ENCODE assay signal across 27 cellular contexts in genomic region chr6:145082359-145082758, GRCh38.
"Had no signal": no experiment of that assay in that cellular context is flagged by ENCODE, and none has a peak within 500 bp of the region (broad histone marks: within the 10 kb centered on the region; RNA-seq: fewer than 3 reads in every experiment).

No MANE protein-coding gene starts in this region.

- H3K4me1 ChIP-seq: stomach, suprapubic skin, testis, thyroid gland, tibial artery, tibial nerve, transverse colon, upper lobe of left lung, upper lobe of right lung, uterus, vagina had no signal

- H3K27ac ChIP-seq: stomach, suprapubic skin, testis, thoracic aorta, thyroid gland, tibial artery, tibial nerve, transverse colon, upper lobe of left lung, upper lobe of right lung, uterus, vagina had no signal

- H3K27me3 ChIP-seq: stomach, suprapubic skin, testis, thyroid gland, tibial artery, tibial nerve, transverse colon, upper lobe of left lung, upper lobe of right lung, uterus, vagina had no signal

- H3K4me3 ChIP-seq: stomach, suprapubic skin, testis, thoracic aorta, thyroid gland, tibial artery, tibial nerve, transverse colon, upper lobe of left lung, upper lobe of right lung, uterus, vagina had no signal

- ATAC-seq: stimulated activated effector memory CD8-positive, alpha-beta T cell treated with anti-CD3 and anti-CD28 coated beads, Interleukin-12 subunit alpha, Interleukin-12 subunit beta, amount 100 ng/mL, for 72 hours; stimulated activated memory B cell treated with anti-CD40 and anti-IgM and Interleukin-4, amounts not matched to agents 10 μg/mL and 1 μg/mL and 100 μg/mL, for 72 hours; stimulated activated naive B cell treated with anti-CD40 and anti-IgM and Interleukin-4, amounts not matched to agents 10 μg/mL and 1 μg/mL and 100 μg/mL, for 72 hours; stimulated activated naive CD8-positive, alpha-beta T cell treated with anti-CD3 and anti-CD28 coated beads, Interleukin-15, amount 100 ng/mL, for 72 hours; stimulated activated naive CD8-positive, alpha-beta T cell treated with anti-CD3 and anti-CD28 coated beads, Interleukin-15, Interleukin-2, amounts not matched to agents 100 U/mL and 50 U/mL, for 24 hours; upper lobe of right lung had no signal

- DNase-seq: stimulated activated CD4-positive, alpha-beta T cell treated with anti-CD3 and anti-CD28 coated beads, Interleukin-2, amount 100 ng/mL, for 48 hours; stimulated activated CD4-positive, alpha-beta T cell treated with anti-CD3 and anti-CD28 coated beads, Interleukin-4, amount 100 ng/mL, for 1 hour; stimulated activated CD4-positive, alpha-beta T cell treated with anti-CD3 and anti-CD28 coated beads, Interleukin-4, amount 100 ng/mL, for 24 hours; stimulated activated CD4-positive, alpha-beta T cell treated with anti-CD3 and anti-CD28 coated beads, Interleukin-4, amount 100 ng/mL, for 4 hours; stimulated activated CD8-positive, alpha-beta memory T cell treated with anti-CD3 and anti-CD28 coated beads, Interleukin-4, amount 100 ng/mL, for 48 hours; stimulated activated naive B cell treated with anti-CD40 and anti-IgM and Interleukin-4, amounts not matched to agents 10 μg/mL and 1 μg/mL and 100 μg/mL, for 72 hours; stimulated activated naive CD4-positive, alpha-beta T cell; stimulated activated naive CD4-positive, alpha-beta T cell treated with Interleukin-2 at 50 U/mL for 16 hours; stimulated activated naive CD8-positive, alpha-beta T cell treated with anti-CD3 and anti-CD28 coated beads, Interleukin-15, amount 100 ng/mL, for 72 hours; stimulated activated naive CD8-positive, alpha-beta T cell treated with anti-CD3 and anti-CD28 coated beads, Interleukin-15, Interleukin-2, amounts not matched to agents 100 U/mL and 50 U/mL, for 24 hours; stomach; substantia nigra; testis; thyroid gland; tibial artery; transverse colon; trophoblast cell; upper lobe of left lung; upper lobe of right lung; uterus had no signal

- FAIRE-seq: urothelium cell line had no signal

- H3K9me3 ChIP-seq: stomach, suprapubic skin, testis, thoracic aorta, thyroid gland, tibial artery, tibial nerve, transverse colon, upper lobe of left lung, upper lobe of right lung, uterus, vagina had no signal

- H3K36me3 ChIP-seq: stomach, suprapubic skin, thoracic aorta, thyroid gland, tibial artery, tibial nerve, transverse colon, upper lobe of left lung, upper lobe of right lung, uterus, vagina had no signal
